19 cellular contexts compared by ENCODE assay signal in the genomic region with DNA sequence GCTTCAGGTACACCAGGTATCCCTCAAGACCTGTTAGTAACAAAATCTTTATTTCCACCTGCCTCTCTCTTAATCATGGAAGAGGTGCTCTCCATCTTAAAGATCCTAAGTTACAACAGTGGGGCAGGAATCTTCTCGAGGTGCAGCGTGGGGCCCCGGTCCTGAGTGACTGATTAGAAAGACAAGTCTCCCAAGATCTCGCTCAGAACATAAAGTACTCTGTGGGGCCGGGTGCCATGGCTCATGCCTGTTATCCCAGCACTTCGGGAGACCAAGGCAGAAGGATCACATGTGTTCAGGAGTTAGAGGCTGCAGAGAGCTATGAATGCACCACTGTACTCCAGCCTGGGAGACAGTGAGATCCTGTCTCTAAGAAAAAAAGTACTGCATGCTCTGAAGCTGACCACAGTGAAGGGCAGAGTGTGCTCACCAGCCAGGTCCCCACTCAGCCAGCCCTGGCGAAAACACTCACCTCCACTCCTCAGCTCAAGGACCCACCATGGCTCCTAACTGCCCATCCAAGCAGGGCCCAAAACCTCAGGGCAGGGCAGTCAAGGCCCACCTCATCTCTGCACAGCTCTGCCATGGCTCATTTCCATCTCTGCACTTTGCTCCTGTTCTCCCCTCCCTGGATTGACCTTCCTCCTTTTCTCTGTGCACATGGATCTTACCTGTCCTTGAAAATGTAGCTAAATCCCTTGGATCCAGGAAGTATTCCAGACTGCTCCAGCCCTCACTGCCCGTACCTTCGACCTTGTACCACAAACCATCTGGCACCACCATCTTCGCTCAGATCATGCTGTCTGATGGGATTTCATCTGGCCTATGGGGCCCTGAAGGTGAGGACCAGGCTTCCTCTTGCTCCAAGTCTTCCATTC. TPM values are rescaled to one million over a fixed set of nuclear protein-coding genes. Genes with fewer than 3 reads are reported as not detected.
DNase-seq lines count a peak whose midpoint lies in the region; ATAC-seq, FAIRE-seq and TF ChIP-seq lines count a peak whose summit lies in the region.
"Had no signal": no experiment of that assay in that cellular context is flagged by ENCODE, and none has a peak within 500 bp of the region (broad histone marks: within the 10 kb centered on the region; RNA-seq: fewer than 3 reads in every experiment).

No MANE protein-coding gene starts in this region.

- H3K27ac ChIP-seq in IMR-90 (ENCODE audit: insufficient read depth, low read length) = no peak overlapping the region
- no peak overlapping the region for H3K27ac ChIP-seq in K562 (ENCODE audit: extremely low read depth, low read depth, low read length)
- H3K27ac ChIP-seq in spleen = peak overlapping the region in 5 of 8 donors; percentile 72 to 97 (median 93)
- no peak overlapping the region for H3K27ac ChIP-seq in ovary
- H3K27ac ChIP-seq: upper lobe of right lung had no signal

- BruUV-seq in IMR-90 (replicated peaks; lab: Mats Ljungman, UMichigan) (no TSS peak), K562 (replicated peaks; lab: Mats Ljungman, UMichigan) (no TSS peak)

- TF ChIP-seq CTCF in IMR-90 (conservative IDR thresholded peaks at IDR 0.05; ENCODE audit: low read depth, low read length) = no peak
- TF ChIP-seq CTCF in K562 (IDR thresholded peaks at IDR 0.05 in 2 of 3, conservative IDR thresholded peaks at IDR 0.05 in 1 of 3; ENCODE audit: insufficient read depth in 2 of 3, low read depth in 1 of 3, low read length in 3 of 3) = no peak
- TF ChIP-seq CTCF in spleen (IDR thresholded peaks at IDR 0.05 in 8 of 11, conservative IDR thresholded peaks at IDR 0.05 in 3 of 11) = no peak
- TF ChIP-seq CTCF in ovary (IDR thresholded peaks at IDR 0.05) = no peak

- TF ChIP-seq POLR2A in IMR-90 (IDR thresholded peaks at IDR 0.05; ENCODE audit: low read depth, low read length) (no peak), K562 (conservative IDR thresholded peaks at IDR 0.05) (no peak), spleen (IDR thresholded peaks at IDR 0.05) (no peak), ovary (IDR thresholded peaks at IDR 0.05) (no peak)

- 0 out of 2 replicates have a peak overlapping the region, but pooled peaks have one; percentile 4 for H4K91ac ChIP-seq in IMR-90 (ENCODE audit: insufficient read depth, low read depth, low read length)

- H3K79me1 ChIP-seq in IMR-90 (ENCODE audit: low read depth in 1 of 2, low read length in 2 of 2) = peaks cover 15 to 92% of the 10 kb centered on the region in 2 experiments; a peak in 3 of 4 replicates

- POLR2A ChIA-PET in IMR-90 (lab: Charles Lee; ENCODE audit: unreplicated experiment) (no interaction called here), K562 (lab: Yijun Ruan, JAX) (interaction anchor here (0.8 to 1.3 kb wide), 2 partner anchors 11 to 23 kb away, joined by 3 read pairs; no protein-coding TSS in a partner anchor)

- H2BK5ac ChIP-seq in IMR-90 (ENCODE audit: low read depth, low read length, poor library complexity, severe bottlenecking) = no peak overlapping the region

- FAIRE-seq in K562 (lab: Jason Lieb, UNC) = no peak
- FAIRE-seq: GM19239 had no signal

- no peak overlapping the region; the same call in 1 of the 2 replicates for H2BK120ac ChIP-seq in IMR-90 (ENCODE audit: low read depth, low read length)

- dilution Hi-C loops in IMR-90 (cut with HindIII; ENCODE audit: low sequenced_read_pairs, unreplicated experiment) = no loop called here

- H2BK20ac ChIP-seq in IMR-90 (ENCODE audit: low read depth, low read length) = no peak overlapping the region

- H2AFZ ChIP-seq in IMR-90 (replicated peaks; ENCODE audit: low read length, poor library complexity) (peak overlapping the region; percentile 17), K562 (ENCODE audit: low read depth, low read length) (no peak overlapping the region)

- TF ChIP-seq RAD21 in IMR-90 (IDR thresholded peaks at IDR 0.05; ENCODE audit: low read length) = no peak
- no peak for TF ChIP-seq RAD21 in K562 (CRISPR knock-in tag; conservative IDR thresholded peaks at IDR 0.05 in 1 of 2, IDR thresholded peaks at IDR 0.05 in 1 of 2)

- CTCF ChIA-PET in activated CD8-positive, alpha-beta memory T cell treated with anti-CD3 and anti-CD28 coated beads, Interleukin-2, amount 10 ng/mL, durations not matched to agents 7 days and 5 days (lab: Charles Lee) = interaction anchor here (0.7 to 21.8 kb wide), 4 partner anchors 13 to 205 kb away, joined by 3 to 668 read pairs (median 60); no protein-coding TSS in a partner anchor
- CTCF ChIA-PET in IMR-90 (lab: Yijun Ruan, JAX) (no interaction called here), K562 (lab: Yijun Ruan, JAX; ENCODE audit: low intra/inter-chr PET ratio) (no interaction called here)

- TF ChIP-seq EP300 in K562 (IDR thresholded peaks at IDR 0.05; ENCODE audit: low read length) = no peak
- TF ChIP-seq EP300 in ovary (IDR thresholded peaks at IDR 0.05) = no peak

- H3K27me3 Mint-ChIP-seq in activated CD8-positive, alpha-beta memory T cell treated with anti-CD3 and anti-CD28 coated beads, Interleukin-2, amount 10 ng/mL, durations not matched to agents 7 days and 5 days = no peaks in the 10 kb centered on the region

- in situ Hi-C loops in IMR-90 (cut with MboI; ENCODE audit: low sequenced_read_pairs) (no loop called here), K562 (cut with MboI) (no loop called here)

- H3K4me3 ChIP-seq in IMR-90 (ENCODE audit: insufficient read depth, low read depth, low read length) (no peak overlapping the region), K562 (no peak overlapping the region), spleen (peak overlapping the region in 1 of 8 donors; percentile 94), ovary (no peak overlapping the region)
- H3K4me3 ChIP-seq: lung, upper lobe of right lung had no signal

- H3K27me3 ChIP-seq in IMR-90 (ENCODE audit: control insufficient read depth, insufficient read depth, low read length) (no peaks in the 10 kb centered on the region), K562 (ENCODE audit: control insufficient read depth in 2 of 2, insufficient read depth in 2 of 2, low read length in 2 of 2) (no peaks in the 10 kb centered on the region), spleen (replicated peaks in 1 of 7) (no peaks in the 10 kb centered on the region), ovary (no peaks in the 10 kb centered on the region)

- peaks cover 12% of the 10 kb centered on the region for H3K36me3 Mint-ChIP-seq in activated CD8-positive, alpha-beta memory T cell treated with anti-CD3 and anti-CD28 coated beads, Interleukin-2, amount 10 ng/mL, durations not matched to agents 7 days and 5 days

- H3K9me3 ChIP-seq in IMR-90 (ENCODE audit: control insufficient read depth, insufficient read depth, low read length) (no peaks in the 10 kb centered on the region), K562 (replicated peaks; ENCODE audit: control insufficient read depth, insufficient read depth, low read depth, low read length) (no peaks in the 10 kb centered on the region), spleen (no peaks in the 10 kb centered on the region), ovary (no peaks in the 10 kb centered on the region)
- H3K9me3 ChIP-seq: upper lobe of right lung had no signal

- no peak overlapping the region for H2AK9ac ChIP-seq in IMR-90 (replicated peaks; ENCODE audit: low read depth, low read length, poor library complexity)

- H3K4ac ChIP-seq in IMR-90 (ENCODE audit: low read depth, low read length) = peak overlapping the region; percentile 5; the same call in 1 of the 2 replicates

- H3K4me1 ChIP-seq in IMR-90 (ENCODE audit: control insufficient read depth, insufficient read depth, low read length) (peaks cover 37% of the 10 kb centered on the region), K562 (replicated peaks in 1 of 2; ENCODE audit: control insufficient read depth in 2 of 2, insufficient read depth in 2 of 2, low read length in 2 of 2) (peaks cover 76 to 83% of the 10 kb centered on the region in 2 experiments), spleen (peaks cover 71 to 100% (median 99%) of the 10 kb centered on the region in 6 donors), ovary (ENCODE audit: insufficient read depth) (peaks cover 20% of the 10 kb centered on the region)

- 0 out of 2 replicates have a peak overlapping the region, but pooled peaks have one; percentile 26 for H3K23ac ChIP-seq in IMR-90 (ENCODE audit: low read depth, low read length)

- H3K4me2 ChIP-seq in IMR-90 (ENCODE audit: low read depth, low read length) = no peak overlapping the region
- H3K4me2 ChIP-seq in K562 (ENCODE audit: insufficient read depth, low read length) = peak overlapping the region; percentile 16; the same call in 1 of the 2 replicates

- 0 out of 4 replicates have a peak overlapping the region, but pooled peaks of 1 of the 2 experiments have one; percentile 4 for H4K8ac ChIP-seq in IMR-90 (ENCODE audit: low read depth in 2 of 2, low read length in 2 of 2)

- DNase-seq in activated CD8-positive, alpha-beta memory T cell treated with anti-CD3 and anti-CD28 coated beads, Interleukin-2, amount 10 ng/mL, durations not matched to agents 7 days and 5 days = no peak
- no peak for DNase-seq in activated CD8-positive, alpha-beta memory T cell treated with anti-CD3 and anti-CD28 coated beads, Interleukin-2, amount 50 U/mL, for 4 hours
- no peak for DNase-seq in IMR-90
- no peak for DNase-seq in K562 (ENCODE audit: extremely low read depth in 1 of 4, low spot score in 3 of 4)
- DNase-seq in spleen = no peak
- DNase-seq in NCI-H146 treated with DMSO at 0.1 percent for 48 hours (lab: John Stamatoyannopoulos, UW; ENCODE audit: unreplicated experiment) = no peak
- DNase-seq in ovary = no peak
- DNase-seq in HPDE6-E6E7 (ENCODE audit: extremely low spot score) = no peak
- DNase-seq: cortex of kidney; MV-4-11; NCI-H774; RPMI8226; stimulated activated CD4-positive, alpha-beta T cell treated with anti-CD3 and anti-CD28 coated beads, Interleukin-2, amount 100 ng/mL, for 48 hours; upper lobe of right lung had no signal

- H3K14ac ChIP-seq in IMR-90 (replicated peaks; ENCODE audit: low read depth, low read length) = no peak overlapping the region

- no peak overlapping the region for H4K5ac ChIP-seq in IMR-90 (ENCODE audit: low read depth, low read length)

- no peaks in the 10 kb centered on the region for H3K36me3 ChIP-seq in IMR-90 (ENCODE audit: control insufficient read depth, insufficient read depth, low read length)
- H3K36me3 ChIP-seq in K562 (ENCODE audit: control insufficient read depth, insufficient read depth, low read length) = peaks cover 46% of the 10 kb centered on the region
- H3K36me3 ChIP-seq in spleen = peaks cover 0 to 63% (median 0%) of the 10 kb centered on the region in 6 donors
- H3K36me3 ChIP-seq in ovary = no peaks in the 10 kb centered on the region
- H3K36me3 ChIP-seq: upper lobe of right lung had no signal

- H2BK15ac ChIP-seq in IMR-90 (ENCODE audit: low read depth, low read length) = no peak overlapping the region

- peaks cover 42% of the 10 kb centered on the region for H4K20me1 ChIP-seq in IMR-90 (ENCODE audit: insufficient read depth, low read length)
- H4K20me1 ChIP-seq in K562 (replicated peaks; ENCODE audit: control insufficient read depth, insufficient read depth, low read length) = peaks cover 48% of the 10 kb centered on the region

- no peak for ATAC-seq in activated CD8-positive, alpha-beta memory T cell treated with anti-CD3 and anti-CD28 coated beads, Interleukin-2, amount 10 ng/mL, durations not matched to agents 7 days and 5 days
- ATAC-seq in IMR-90 (ENCODE audit: low read depth) (no peak), K562 (no peak)
- ATAC-seq: upper lobe of right lung had no signal

- 94% methylated on average over 7 of the region's 10 CpGs; no CpG with 5 or more reads in 1 of the 2 experiments for WGBS in IMR-90 (ENCODE audit: extremely low coverage in 2 of 2, insufficient read length in 1 of 2), 2 experiments
- WGBS in K562 (ENCODE audit: insufficient coverage, low coverage, missing lambda C conversion rate) = 74% methylated on average over 10 of the region's 10 CpGs
- WGBS in spleen, 5 donors = 62 to 91% (median 80%) methylated on average over 10 of the region's 10 CpGs
- 85 to 90% (median 88%) methylated on average over 10 of the region's 10 CpGs for WGBS in ovary, 3 donors

- H3K9ac ChIP-seq in IMR-90 (ENCODE audit: low read depth, low read length) = no peak overlapping the region
- H3K9ac ChIP-seq in K562 (ENCODE audit: insufficient read depth in 1 of 2, low read depth in 2 of 2, low read length in 2 of 2) = peak overlapping the region in 1 of 2 experiments; percentile 68; a peak in 2 of 4 replicates

- no peak overlapping the region for H3K56ac ChIP-seq in IMR-90 (ENCODE audit: extremely low read depth, insufficient read depth, low read length)

- H3K9me3 Mint-ChIP-seq in activated CD8-positive, alpha-beta memory T cell treated with anti-CD3 and anti-CD28 coated beads, Interleukin-2, amount 10 ng/mL, durations not matched to agents 7 days and 5 days (ENCODE audit: low read depth) = no peaks in the 10 kb centered on the region

- H3K18ac ChIP-seq in IMR-90 (ENCODE audit: low read depth, low read length) = no peak overlapping the region

- H3K79me2 ChIP-seq in K562 (ENCODE audit: control insufficient read depth, insufficient read depth, low read length) = peaks cover 98% of the 10 kb centered on the region

- H3K27ac Mint-ChIP-seq in activated CD8-positive, alpha-beta memory T cell treated with anti-CD3 and anti-CD28 coated beads, Interleukin-2, amount 10 ng/mL, durations not matched to agents 7 days and 5 days = peak overlapping the region; percentile 44

- H3K4me3 Mint-ChIP-seq in activated CD8-positive, alpha-beta memory T cell treated with anti-CD3 and anti-CD28 coated beads, Interleukin-2, amount 10 ng/mL, durations not matched to agents 7 days and 5 days = no peak overlapping the region

- H2AK5ac ChIP-seq in IMR-90 (ENCODE audit: low read depth, low read length) = no peak overlapping the region

- H3K9me1 ChIP-seq in IMR-90 (ENCODE audit: insufficient read depth, low read length) (peaks cover 59% of the 10 kb centered on the region), K562 (ENCODE audit: control insufficient read depth, insufficient read depth, low read length) (peaks cover 5% of the 10 kb centered on the region)

- peaks cover 62% of the 10 kb centered on the region for H3K4me1 Mint-ChIP-seq in activated CD8-positive, alpha-beta memory T cell treated with anti-CD3 and anti-CD28 coated beads, Interleukin-2, amount 10 ng/mL, durations not matched to agents 7 days and 5 days

- intact Hi-C loops in IMR-90 (cut with micrococcal nuclease) = no loop called here
- intact Hi-C loops in K562 (cut with micrococcal nuclease) = no loop called here
- intact Hi-C loops in spleen (cut with DNase I; ENCODE audit: low total_unique reads) = no loop called here
- intact Hi-C loops in ovary (cut with DNase I) = no loop called here

RNA-seq across cellular contexts. Expression of gene SEMA7A, which starts 7.1 kb away (rescaled TPM):
- 10 to 100 TPM; 26.4 to 32.9 TPM for total RNA-seq in activated CD8-positive, alpha-beta memory T cell treated with anti-CD3 and anti-CD28 coated beads, Interleukin-2, amount 10 ng/mL, durations not matched to agents 7 days and 5 days
- 27.8 and 30.5 TPM in 2 replicates for total RNA-seq in IMR-90 (2012; rRNA removed)
- polyA plus RNA-seq in IMR-90 (2012; rRNA removed) = 87.3 and 88.1 TPM in 2 replicates
- polyA plus RNA-seq in IMR-90 (2012; cell fraction: cytosol; rRNA removed) = 46.2 and 68.0 TPM in 2 replicates
- 57.3 and 104 TPM in 2 replicates for polyA plus RNA-seq in IMR-90 (2012; cell fraction: nucleus; rRNA removed; ENCODE audit: low replicate concordance)
- total RNA-seq in K562 (2011; cell fraction: chromatin; rRNA removed; ENCODE audit: low replicate concordance) = 17.2 and 52.5 TPM in 2 replicates
- total RNA-seq in K562 (2011; cell fraction: nucleolus; rRNA removed) = 48.0 and 55.7 TPM in 2 replicates
- 32.8 and 33.4 TPM in 2 replicates for total RNA-seq in K562 (2011; cell fraction: nucleoplasm; rRNA removed)
- total RNA-seq in K562 (2014; rRNA removed) = 4.8 and 5.7 TPM in 2 replicates
- 1.7 and 3.3 TPM in 2 replicates for total RNA-seq in K562 (2014; rRNA removed; fragmentation: Illumina TruSeq; extraction: Trizol)
- total RNA-seq in K562 (2015; rRNA removed; fragmentation: Illumina TruSeq; extraction: Trizol) = 6.1 and 6.6 TPM in 2 replicates
- total RNA-seq in K562 (2021) = 6.2 and 6.8 TPM in 2 replicates
- 8.2 and 12.8 TPM in 2 replicates for polyA plus RNA-seq in K562 (2011; rRNA removed)
- polyA plus RNA-seq in K562 (2011; cell fraction: cytosol; rRNA removed) = 15.1 and 15.7 TPM in 2 replicates
- polyA plus RNA-seq in K562 (2011; cell fraction: nucleus; rRNA removed) = 24.4 and 28.1 TPM in 2 replicates
- 12.7 and 16.6 TPM in 2 replicates for polyA plus RNA-seq in K562 (2012)
- 6.4 and 6.8 TPM in 2 replicates for polyA plus RNA-seq in K562 (2014; fragmentation: Illumina TruSeq; extraction: Trizol)
- polyA plus RNA-seq in K562 (2014; fragmentation: Nextera tagmentation; extraction: Ambion mirVana) = under 1 TPM in 1 of 2 experiments, not detected in 1; 0.04 TPM
- 3.6 and 7.2 TPM in 2 replicates for polyA plus RNA-seq in K562 (2014; rRNA removed)
- polyA minus RNA-seq in K562 (2011; rRNA and poly(A)+ RNA removed) = 7.0 and 9.6 TPM in 2 replicates
- 8.2 and 10.7 TPM in 2 replicates for polyA minus RNA-seq in K562 (2011; cell fraction: cytosol; rRNA and poly(A)+ RNA removed)
- polyA minus RNA-seq in K562 (2011; cell fraction: nucleus; rRNA and poly(A)+ RNA removed) = 8.9 and 13.2 TPM in 2 replicates
- total RNA-seq in spleen = 100 to 1,000 TPM in 5 of 7 donors, 10 to 100 TPM in 2; 74.9 to 150 (median 132) TPM
- polyA plus RNA-seq in spleen = 100 to 1,000 TPM in 1 of 3 donors, 10 to 100 TPM in 2; 41.6 to 154 (median 78.4) TPM
- 10 to 100 TPM in 3 of 7 donors, 1 to 10 TPM in 4; 3.2 to 10.1 (median 8.3) TPM for total RNA-seq in ovary
- 10 to 100 TPM in 1 of 2 donors, 1 to 10 TPM in 1; 9.0 to 98.6 TPM for polyA plus RNA-seq in ovary

RNA-seq across cellular contexts. Expression of gene UBL7, which starts 34.3 kb away (rescaled TPM):
- 10 to 100 TPM; 55.9 to 60.9 TPM for total RNA-seq in activated CD8-positive, alpha-beta memory T cell treated with anti-CD3 and anti-CD28 coated beads, Interleukin-2, amount 10 ng/mL, durations not matched to agents 7 days and 5 days
- total RNA-seq in IMR-90 (2012; rRNA removed) (57.8 and 68.1 TPM in 2 replicates), K562 (2014; rRNA removed) (36.6 and 79.6 TPM in 2 replicates), K562 (2014; rRNA removed; fragmentation: Illumina TruSeq; extraction: Trizol) (26.2 and 29.3 TPM in 2 replicates), K562 (2015; rRNA removed; fragmentation: Illumina TruSeq; extraction: Trizol) (31.1 and 32.4 TPM in 2 replicates), K562 (2021) (51.7 and 65.5 TPM in 2 replicates), spleen (10 to 100 TPM; 37.4 to 83.9 (median 47.8) TPM), ovary (10 to 100 TPM; 26.4 to 43.4 (median 29.2) TPM)
- polyA plus RNA-seq in IMR-90 (2012; rRNA removed) (78.4 and 80.1 TPM in 2 replicates), K562 (2011; rRNA removed) (63.4 and 64.7 TPM in 2 replicates), K562 (2014; fragmentation: Illumina TruSeq; extraction: Trizol) (52.8 and 65.0 TPM in 2 replicates), K562 (2014; fragmentation: Nextera tagmentation; extraction: Ambion mirVana) (10 to 100 TPM; 19.2 to 44.9 TPM), K562 (2014; rRNA removed) (47.8 and 70.3 TPM in 2 replicates), spleen (10 to 100 TPM; 36.9 to 58.2 (median 42.3) TPM), ovary (10 to 100 TPM; 34.3 to 44.1 TPM)
- polyA plus RNA-seq in IMR-90 (2012; cell fraction: cytosol; rRNA removed) = 64.2 and 85.0 TPM in 2 replicates
- 21.3 and 32.0 TPM in 2 replicates for polyA plus RNA-seq in IMR-90 (2012; cell fraction: nucleus; rRNA removed; ENCODE audit: low replicate concordance)
- 9.1 and 12.8 TPM in 2 replicates for total RNA-seq in K562 (2011; cell fraction: chromatin; rRNA removed; ENCODE audit: low replicate concordance)
- total RNA-seq in K562 (2011; cell fraction: nucleolus; rRNA removed) = 12.8 and 16.2 TPM in 2 replicates
- 10.7 and 15.0 TPM in 2 replicates for total RNA-seq in K562 (2011; cell fraction: nucleoplasm; rRNA removed)
- polyA plus RNA-seq in K562 (2011; cell fraction: cytosol; rRNA removed) = 107 and 180 TPM in 2 replicates
- polyA plus RNA-seq in K562 (2011; cell fraction: nucleus; rRNA removed) = 29.7 and 35.7 TPM in 2 replicates
- polyA plus RNA-seq in K562 (2012) = 41.6 and 62.1 TPM in 2 replicates
- polyA minus RNA-seq in K562 (2011; rRNA and poly(A)+ RNA removed) = 40.5 and 52.2 TPM in 2 replicates
- 40.3 and 40.8 TPM in 2 replicates for polyA minus RNA-seq in K562 (2011; cell fraction: cytosol; rRNA and poly(A)+ RNA removed)
- 8.6 and 10.9 TPM in 2 replicates for polyA minus RNA-seq in K562 (2011; cell fraction: nucleus; rRNA and poly(A)+ RNA removed)

RNA-seq across cellular contexts. Expression of gene CYP11A1, which starts 59.2 kb away (rescaled TPM):
- under 1 TPM in 1 of 2 experiments, not detected in 1; 0.55 TPM for total RNA-seq in activated CD8-positive, alpha-beta memory T cell treated with anti-CD3 and anti-CD28 coated beads, Interleukin-2, amount 10 ng/mL, durations not matched to agents 7 days and 5 days
- total RNA-seq in IMR-90 (2012; rRNA removed) (0.18 and 0.28 TPM in 2 replicates), K562 (2014; rRNA removed) (0.12 TPM in 1 of 2 replicates, not detected in the other), K562 (2014; rRNA removed; fragmentation: Illumina TruSeq; extraction: Trizol) (not detected in 2 replicates), K562 (2015; rRNA removed; fragmentation: Illumina TruSeq; extraction: Trizol) (not detected in 2 replicates), K562 (2021) (0.16 and 0.25 TPM in 2 replicates), spleen (10 to 100 TPM in 1 of 7 donors, 1 to 10 TPM in 6; 3.2 to 14.3 (median 5.0) TPM), ovary (10 to 100 TPM; 19.9 to 61.3 (median 32.3) TPM)
- polyA plus RNA-seq in IMR-90 (2012; rRNA removed) (0.46 and 0.50 TPM in 2 replicates), K562 (2011; rRNA removed) (0.23 and 0.24 TPM in 2 replicates), K562 (2014; fragmentation: Illumina TruSeq; extraction: Trizol) (0.06 TPM in 1 of 2 replicates, not detected in the other), K562 (2014; fragmentation: Nextera tagmentation; extraction: Ambion mirVana) (under 1 TPM; 0.06 to 0.10 TPM), K562 (2014; rRNA removed) (not detected in 2 replicates), spleen (1 to 10 TPM; 1.6 to 3.6 (median 1.7) TPM), ovary (1,000 to 10,000 TPM in 1 of 2 donors, 10 to 100 TPM in 1; 30.1 to 1,902 TPM)
- 0.17 and 0.60 TPM in 2 replicates for polyA plus RNA-seq in IMR-90 (2012; cell fraction: cytosol; rRNA removed)
- polyA plus RNA-seq in IMR-90 (2012; cell fraction: nucleus; rRNA removed; ENCODE audit: low replicate concordance) = 0.23 and 0.26 TPM in 2 replicates
- total RNA-seq in K562 (2011; cell fraction: chromatin; rRNA removed; ENCODE audit: low replicate concordance) = 0.21 TPM in 1 of 2 replicates, not detected in the other
- total RNA-seq in K562 (2011; cell fraction: nucleolus; rRNA removed) = not detected in 2 replicates
- total RNA-seq in K562 (2011; cell fraction: nucleoplasm; rRNA removed) = not detected in 2 replicates
- polyA plus RNA-seq in K562 (2011; cell fraction: cytosol; rRNA removed) = 0.07 and 0.37 TPM in 2 replicates
- polyA plus RNA-seq in K562 (2011; cell fraction: nucleus; rRNA removed) = 0.08 and 0.61 TPM in 2 replicates
- 0.22 and 1.5 TPM in 2 replicates for polyA plus RNA-seq in K562 (2012)
- polyA minus RNA-seq in K562 (2011; rRNA and poly(A)+ RNA removed) = 0.35 TPM in 1 of 2 replicates, not detected in the other
- 0.38 TPM in 1 of 2 replicates, not detected in the other for polyA minus RNA-seq in K562 (2011; cell fraction: cytosol; rRNA and poly(A)+ RNA removed)
- not detected in 2 replicates for polyA minus RNA-seq in K562 (2011; cell fraction: nucleus; rRNA and poly(A)+ RNA removed)
- total RNA-seq: G401; glomerular endothelial cell; T-helper 1 cell treated with Interleukin-12 subunit alpha and Interleukin-12 subunit beta and Interleukin-4 antibody, amounts not matched to agents 30 ng/mL and 1 ng/mL, for 36 hours had no signal

Comparison
In these comparisons a context has a peak if more than half of its experiments do, and no peak if none do; other contexts are left out.
1. H3K27ac ChIP-seq: peak in spleen (5 of 8); none in IMR-90 (single experiment), K562 (single experiment) and ovary (0 of 2).